20 cellular contexts compared by ENCODE assay signal in genomic region chr6:147768969-147769368, GRCh38.
DNase-seq lines count a peak whose midpoint lies in the region; ATAC-seq, FAIRE-seq and TF ChIP-seq lines count a peak whose summit lies in the region.
"Had no signal": no experiment of that assay in that cellular context is flagged by ENCODE, and none has a peak within 500 bp of the region (broad histone marks: within the 10 kb centered on the region; RNA-seq: fewer than 3 reads in every experiment).

No MANE protein-coding gene starts in this region.

- H3K27ac ChIP-seq in K562 (ENCODE audit: extremely low read depth, low read depth, low read length) = no peak overlapping the region
- H3K27ac ChIP-seq: BLaER1, GM23248 had no signal

- CTCF ChIA-PET in K562 (lab: Yijun Ruan, JAX; ENCODE audit: low intra/inter-chr PET ratio) = no interaction called here

- H3K9ac ChIP-seq in K562 (ENCODE audit: insufficient read depth in 1 of 2, low read depth in 2 of 2, low read length in 2 of 2) = no peak overlapping the region
- H3K9ac ChIP-seq: BLaER1, GM23248 had no signal

- H3K4me3 ChIP-seq in K562 = no peak overlapping the region
- H3K4me3 ChIP-seq: BLaER1, GM23248 had no signal

- no peaks in the 10 kb centered on the region for H3K4me1 ChIP-seq in K562 (replicated peaks in 1 of 2; ENCODE audit: control insufficient read depth in 2 of 2, insufficient read depth in 2 of 2, low read length in 2 of 2)
- H3K4me1 ChIP-seq: BLaER1 had no signal

- POLR2A ChIA-PET in K562 (lab: Yijun Ruan, JAX) = no interaction called here

- no peaks in the 10 kb centered on the region for H3K79me2 ChIP-seq in K562 (ENCODE audit: control insufficient read depth, insufficient read depth, low read length)

- no peaks in the 10 kb centered on the region for H3K9me1 ChIP-seq in K562 (ENCODE audit: control insufficient read depth, insufficient read depth, low read length)

- peak; percentile 20 for DNase-seq in NCI-H748 (lab: John Stamatoyannopoulos, UW; ENCODE audit: unreplicated experiment)
- DNase-seq in NCI-H748 treated with DMSO at 0.1 percent for 48 hours (lab: John Stamatoyannopoulos, UW) = no peak
- peak; percentile 17 for DNase-seq in NCI-H69 (lab: John Stamatoyannopoulos, UW)
- DNase-seq in K562 (ENCODE audit: extremely low read depth in 1 of 4, low spot score in 3 of 4) = no peak
- no peak for DNase-seq in GM12891 (ENCODE audit: insufficient read length, low spot score)
- no peak for DNase-seq in NCI-H524 treated with DMSO at 0.1 percent for 48 hours (lab: John Stamatoyannopoulos, UW)
- no peak for DNase-seq in T1000 (lab: John Stamatoyannopoulos, UW)
- DNase-seq: CD4-positive, alpha-beta T cell; CD8-positive, alpha-beta memory T cell; DMS 273 treated with DMSO at 0.1 percent for 48 hours; DND-41; GM23248; H7; HCEC 1CT had no signal

- ATAC-seq in K562 = no peak

- no peak overlapping the region for H3K4me2 ChIP-seq in K562 (ENCODE audit: insufficient read depth, low read length)
- H3K4me2 ChIP-seq: BLaER1 had no signal

- FAIRE-seq in K562 (lab: Jason Lieb, UNC) (no peak), GM12891 (lab: Jason Lieb, UNC) (no peak)
- FAIRE-seq: A204.1, D721Med, G401.6, GM19239, H1 had no signal

- intact Hi-C loops in K562 (cut with micrococcal nuclease) = no loop called here

- TF ChIP-seq POLR2A in K562 (conservative IDR thresholded peaks at IDR 0.05) (no peak), GM12891 (IDR thresholded peaks at IDR 0.05; ENCODE audit: low read depth, low read length) (no peak)

- no peak overlapping the region for H2AFZ ChIP-seq in K562 (ENCODE audit: low read depth, low read length)
- H2AFZ ChIP-seq: GM23248 had no signal

- TF ChIP-seq EP300 in K562 (IDR thresholded peaks at IDR 0.05; ENCODE audit: low read length) = no peak

- H3K36me3 ChIP-seq in K562 (ENCODE audit: control insufficient read depth, insufficient read depth, low read length) = no peaks in the 10 kb centered on the region
- H3K36me3 ChIP-seq: BLaER1 had no signal

- 77% methylated on average over 5 of the region's 5 CpGs for WGBS in K562 (ENCODE audit: insufficient coverage, low coverage, missing lambda C conversion rate)

- in situ Hi-C loops in K562 (cut with MboI) = no loop called here

- no peaks in the 10 kb centered on the region for H3K9me3 ChIP-seq in K562 (replicated peaks; ENCODE audit: control insufficient read depth, insufficient read depth, low read depth, low read length)
- H3K9me3 ChIP-seq: BLaER1 had no signal

- TF ChIP-seq CTCF in K562 (IDR thresholded peaks at IDR 0.05 in 2 of 3, conservative IDR thresholded peaks at IDR 0.05 in 1 of 3; ENCODE audit: insufficient read depth in 2 of 3, low read depth in 1 of 3, low read length in 3 of 3) = no peak

- no peak for TF ChIP-seq RAD21 in K562 (CRISPR knock-in tag; conservative IDR thresholded peaks at IDR 0.05 in 1 of 2, IDR thresholded peaks at IDR 0.05 in 1 of 2)

- no TSS peak for BruUV-seq in K562 (replicated peaks; lab: Mats Ljungman, UMichigan)

- H3K27me3 ChIP-seq in K562 (ENCODE audit: control insufficient read depth in 2 of 2, insufficient read depth in 2 of 2, low read length in 2 of 2) = no peaks in the 10 kb centered on the region
- H3K27me3 ChIP-seq: BLaER1 had no signal

- H4K20me1 ChIP-seq in K562 (replicated peaks; ENCODE audit: control insufficient read depth, insufficient read depth, low read length) = no peaks in the 10 kb centered on the region
- H4K20me1 ChIP-seq: BLaER1 had no signal

TF ChIP-seq in K562, 482 proteins besides CTCF, POLR2A, EP300 and RAD21:
- 0 out of 2 replicates have a peak, but pooled peaks have one; percentile 40 for TF ChIP-seq SPI1 (IDR thresholded peaks at IDR 0.05; ENCODE audit: borderline replicate concordance, low read depth, low read length)
- no peak for TF ChIP-seq GATA2 (CRISPR knock-in tag; IDR thresholded peaks at IDR 0.05)
TF ChIP-seq in K562: peak in this region for 1.

TF ChIP-seq in GM12891, 5 proteins besides CTCF, POLR2A, EP300 and RAD21:
- TF ChIP-seq POU2F2 (IDR thresholded peaks at IDR 0.05; ENCODE audit: low read depth, low read length) = no peak
- TF ChIP-seq PAX5 (IDR thresholded peaks at IDR 0.05; ENCODE audit: insufficient read depth, low read length, severe bottlenecking) = no peak
- no peak for TF ChIP-seq POLR2AphosphoS5 (IDR thresholded peaks at IDR 0.05; ENCODE audit: low read depth, low read length)
- no peak for TF ChIP-seq SPI1 (IDR thresholded peaks at IDR 0.05; ENCODE audit: low read depth, low read length)
- no peak for TF ChIP-seq TAF1 (IDR thresholded peaks at IDR 0.05; ENCODE audit: low read depth, low read length)

Comparison
In these comparisons a context has a peak if more than half of its experiments do, and no peak if none do; other contexts are left out.
1. DNase-seq: peak in NCI-H748 (single experiment) and NCI-H69 (single experiment); none in NCI-H748 treated with DMSO at 0.1 percent for 48 hours (single experiment), K562 (0 of 4), GM12891 (single experiment), NCI-H524 treated with DMSO at 0.1 percent for 48 hours (single experiment) and T1000 (single experiment).